18 cellular contexts compared by ENCODE assay signal in the genomic region with DNA sequence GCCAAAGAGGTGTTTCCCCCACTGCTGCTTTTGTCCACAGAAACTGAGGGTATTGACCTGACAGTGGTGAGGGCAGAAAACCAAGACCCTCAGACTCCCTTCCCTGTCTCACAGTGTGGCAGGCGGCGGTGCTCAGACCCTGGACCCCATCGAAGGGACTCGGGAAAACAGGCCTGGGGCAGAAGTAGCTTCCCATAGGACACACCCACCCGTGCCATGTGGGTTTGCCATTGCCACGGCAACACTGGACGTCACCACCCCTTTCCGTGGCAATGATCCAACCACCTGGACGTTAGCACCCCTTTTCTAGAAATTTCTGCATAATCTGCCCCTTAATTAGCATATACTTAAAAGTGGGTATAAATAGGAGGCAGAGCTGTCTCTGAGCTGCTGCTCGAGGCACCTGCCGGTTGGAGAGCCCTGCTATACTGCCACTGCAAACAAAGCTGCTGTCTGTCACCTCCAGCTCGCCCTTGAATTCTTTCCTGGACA. TPM values are rescaled to one million over a fixed set of nuclear protein-coding genes. Genes with fewer than 3 reads are reported as not detected.
A peak's percentile ranks its signal among the peaks of the same experiment; 100 is the strongest.
DNase-seq lines count a peak whose midpoint lies in the region; ATAC-seq and TF ChIP-seq lines count a peak whose summit lies in the region.
"Had no signal": no experiment of that assay in that cellular context is flagged by ENCODE, and none has a peak within 500 bp of the region (broad histone marks: within the 10 kb centered on the region; RNA-seq: fewer than 3 reads in every experiment).

No MANE protein-coding gene starts in this region.

- peak overlapping the region; percentile 71 for H3K18ac ChIP-seq in neuronal stem cell (ENCODE audit: low read length)

- H4K8ac ChIP-seq in neuronal stem cell (ENCODE audit: low read depth, low read length), result no peak overlapping the region

- peak overlapping the region; percentile 91 for H2AK5ac ChIP-seq in neuronal stem cell (ENCODE audit: low read depth, low read length)

- no peak overlapping the region for H2AFZ ChIP-seq in neuronal stem cell (ENCODE audit: low read length)

- no peaks in the 10 kb centered on the region for H3K9me3 ChIP-seq in neuronal stem cell (replicated peaks in 1 of 2; ENCODE audit: control insufficient read depth in 2 of 2, insufficient read depth in 1 of 2, low read depth in 1 of 2, low read length in 2 of 2)
- H3K9me3 ChIP-seq: adrenal gland, esophagus muscularis mucosa, heart right ventricle, SJSA1 had no signal

- H3K4ac ChIP-seq in neuronal stem cell (ENCODE audit: low read length), result no peak overlapping the region

- H3K4me3 ChIP-seq in neuronal stem cell (ENCODE audit: low read length in 2 of 2) (no peak overlapping the region), foreskin fibroblast (ENCODE audit: low read depth in 1 of 2, low read length in 2 of 2) (no peak overlapping the region)
- H3K4me3 ChIP-seq: adrenal gland, esophagus muscularis mucosa, heart right ventricle, SJSA1 had no signal

- H3K27ac ChIP-seq in neuronal stem cell (replicated peaks; ENCODE audit: low read length), result no peak overlapping the region
- H3K27ac ChIP-seq: 22Rv1, adrenal gland, esophagus muscularis mucosa, heart right ventricle, SJSA1 had no signal

- H3K4me2 ChIP-seq in neuronal stem cell (ENCODE audit: insufficient read depth, low read length, poor library complexity, severe bottlenecking), result peak overlapping the region; percentile 11

- no peaks in the 10 kb centered on the region for H3K36me3 ChIP-seq in neuronal stem cell (replicated peaks in 1 of 2; ENCODE audit: control insufficient read depth in 2 of 2, insufficient read depth in 2 of 2, low read length in 2 of 2)
- H3K36me3 ChIP-seq: adrenal gland, esophagus muscularis mucosa, heart right ventricle, SJSA1 had no signal

- H3K27me3 ChIP-seq in neuronal stem cell (ENCODE audit: control insufficient read depth in 3 of 3, insufficient read depth in 3 of 3, low read depth in 1 of 3, low read length in 3 of 3), result no peaks in the 10 kb centered on the region
- H3K27me3 ChIP-seq: SJSA1 had no signal

- DNase-seq in DMS 273 (lab: John Stamatoyannopoulos, UW; ENCODE audit: unreplicated experiment) (peak; percentile 20), DMS 273 treated with DMSO at 0.1 percent for 48 hours (lab: John Stamatoyannopoulos, UW) (no peak), NCI-H2029 (lab: John Stamatoyannopoulos, UW) (peak; percentile 37), cerebellar cortex (ENCODE audit: low spot score) (peak; percentile 35), neuronal stem cell (ENCODE audit: low spot score) (no peak), foreskin fibroblast (no peak), CD1c-positive myeloid dendritic cell (ENCODE audit: extremely low spot score) (no peak)
- DNase-seq: activated CD4-positive, alpha-beta memory T cell treated with anti-CD3 and anti-CD28 coated beads, Interleukin-2, amount 10 ng/mL, durations not matched to agents 7 days and 5 days; adrenal gland; CD4-positive, alpha-beta memory T cell; heart right ventricle; Kasumi-1; kidney glomerular epithelial cell; NCI-H187 had no signal

- H4K91ac ChIP-seq in neuronal stem cell (ENCODE audit: low read depth, low read length, poor library complexity), result no peak overlapping the region

- H2BK12ac ChIP-seq in neuronal stem cell (ENCODE audit: low read length), result no peak overlapping the region

- no peak overlapping the region for H3K14ac ChIP-seq in neuronal stem cell (ENCODE audit: low read length)

- H3K9ac ChIP-seq in neuronal stem cell (ENCODE audit: low read depth, low read length, poor library complexity), result no peak overlapping the region

- peaks cover 10 to 16% of the 10 kb centered on the region in 2 donors for H3K4me1 ChIP-seq in neuronal stem cell (ENCODE audit: control insufficient read depth in 2 of 2, insufficient read depth in 1 of 2, low read depth in 1 of 2, low read length in 2 of 2)
- H3K4me1 ChIP-seq: adrenal gland, esophagus muscularis mucosa, SJSA1 had no signal

- no peak overlapping the region for H2BK120ac ChIP-seq in neuronal stem cell (ENCODE audit: low read depth, low read length)

- TF ChIP-seq CTCF in foreskin fibroblast (IDR thresholded peaks at IDR 0.05; ENCODE audit: low read depth, low read length), result no peak

- no CpG with 5 or more reads among the region's 12 CpGs for WGBS in neuronal stem cell (ENCODE audit: extremely low coverage in 2 of 2, insufficient read length in 2 of 2, insufficient replicate concordance in 1 of 2), 2 donors

- H2BK15ac ChIP-seq in neuronal stem cell (ENCODE audit: low read length), result no peak overlapping the region

- H3K79me1 ChIP-seq in neuronal stem cell (ENCODE audit: low read depth, low read length), result no peaks in the 10 kb centered on the region

- no peak for ATAC-seq in HG02571 (IDR thresholded peaks at IDR 0.05; ENCODE audit: unreplicated experiment)

- H3K23ac ChIP-seq in neuronal stem cell (ENCODE audit: low read depth, low read length, poor library complexity), result peak overlapping the region; percentile 80

- no peak overlapping the region for H2BK5ac ChIP-seq in neuronal stem cell (ENCODE audit: low read length)

RNA-seq across cellular contexts. Expression of a gene that starts 10.6 kb away (rescaled TPM):
- 0.07 TPM for polyA plus RNA-seq in neuronal stem cell (2013, experiment 1 of 2)
- polyA plus RNA-seq in neuronal stem cell (2013, experiment 2 of 2), result 0.04 TPM

RNA-seq across cellular contexts. Expression of a gene that starts 15.2 kb away (rescaled TPM):
- 0.03 TPM for polyA plus RNA-seq in neuronal stem cell (2013, experiment 1 of 2)
- polyA plus RNA-seq in neuronal stem cell (2013, experiment 2 of 2), result 0.07 TPM
- polyA plus RNA-seq: CD4-positive, alpha-beta memory T cell had no signal

RNA-seq across cellular contexts. Expression of a gene that starts 16.5 kb away (rescaled TPM):
- polyA plus RNA-seq in neuronal stem cell (2013, experiment 1 of 2), result 0.06 TPM
- polyA plus RNA-seq in neuronal stem cell (2013, experiment 2 of 2), result 0.01 TPM
- polyA plus RNA-seq: adrenal gland; CD4-positive, alpha-beta memory T cell; heart right ventricle had no signal

Comparison
In these comparisons a context has a peak if more than half of its experiments do, and no peak if none do; other contexts are left out.
1. DNase-seq: peak in DMS 273 (single experiment), NCI-H2029 (single experiment) and cerebellar cortex (single experiment); none in DMS 273 treated with DMSO at 0.1 percent for 48 hours (single experiment), neuronal stem cell (single experiment), foreskin fibroblast (0 of 2) and CD1c-positive myeloid dendritic cell (single experiment).